Comparison of ENCODE assay signal across 8 cellular contexts in the genomic region with DNA sequence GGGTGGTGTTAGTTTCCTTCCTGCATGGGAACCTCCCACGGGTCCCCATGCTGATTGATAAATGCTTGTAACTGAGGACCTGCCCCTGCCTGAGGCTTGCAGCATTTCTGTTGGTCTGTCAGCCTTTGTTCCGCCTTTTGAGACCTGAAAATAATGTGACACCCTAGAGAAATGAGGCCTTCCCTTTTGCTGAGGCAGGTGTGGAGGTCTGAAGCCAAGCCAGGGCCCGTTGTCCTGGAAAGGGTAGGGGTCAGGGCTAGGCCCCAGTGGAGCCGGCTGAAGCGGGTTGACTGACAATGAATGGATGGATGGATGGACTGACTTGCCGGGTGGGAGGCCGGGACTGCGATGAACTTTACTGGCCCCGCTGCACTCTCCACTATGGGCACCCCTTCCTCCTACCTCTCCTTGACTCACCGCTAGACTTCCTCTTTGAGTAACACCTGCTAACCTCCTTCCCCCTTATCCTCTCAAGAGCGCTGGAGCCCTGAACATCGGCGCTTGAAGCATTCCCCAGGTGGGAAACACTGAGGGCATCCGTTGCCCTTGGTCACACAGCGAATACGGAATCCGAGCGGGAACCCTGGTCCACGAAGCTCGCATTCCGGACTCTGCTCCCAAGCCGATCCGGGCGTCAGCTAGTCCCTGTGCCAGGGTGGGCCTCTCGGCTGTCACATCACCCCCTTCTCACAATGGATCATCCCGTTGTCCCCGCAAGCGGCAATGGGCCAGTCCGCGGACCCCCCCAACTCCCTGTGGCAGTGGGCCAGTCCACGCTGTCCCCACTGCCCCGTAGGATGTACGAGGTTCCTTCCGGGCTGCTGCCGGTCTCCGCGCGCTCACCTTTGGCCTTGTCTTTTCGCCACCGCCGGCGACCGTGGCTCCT. TPM values are rescaled to one million over a fixed set of nuclear protein-coding genes. Genes with fewer than 3 reads are reported as not detected.
DNase-seq lines count a peak whose midpoint lies in the region; ATAC-seq lines count a peak whose summit lies in the region.

No MANE protein-coding gene starts in this region.

- DNase-seq in COLO668 (lab: John Stamatoyannopoulos, UW; ENCODE audit: unreplicated experiment) (peak; percentile 63), dermis microvascular lymphatic vessel endothelial cell (ENCODE audit: low read depth in 2 of 2) (peak; percentile 30 to 50), lung microvascular endothelial cell (ENCODE audit: low read depth in 2 of 2) (peak; percentile 54 to 81), foreskin melanocyte (no peak)
- peak; percentile 45 for DNase-seq in activated CD4-positive, CD25-positive, alpha-beta regulatory T cell treated with anti-CD3 and anti-CD28 coated beads, Interleukin-2, amount 50 U/mL, for 72 hours
- DNase-seq in stimulated activated CD8-positive, alpha-beta memory T cell treated with anti-CD3 and anti-CD28 coated beads, Interleukin-4, amount 100 ng/mL, for 1 hour (ENCODE audit: low read depth in 2 of 2, low spot score in 1 of 2), result peak; percentile 14 to 17

- peak overlapping the region; percentile 96 to 100 (median 98) for H3K4me3 Mint-ChIP-seq in IgD-negative memory B cell

- no peaks in the 10 kb centered on the region for H3K36me3 Mint-ChIP-seq in IgD-negative memory B cell

- H3K27me3 Mint-ChIP-seq in IgD-negative memory B cell, result no peaks in the 10 kb centered on the region

- ATAC-seq in GM21515 (IDR thresholded peaks at IDR 0.05; ENCODE audit: unreplicated experiment), result peak; percentile 30

- peak overlapping the region; percentile 81 to 96 (median 93) for H3K27ac Mint-ChIP-seq in IgD-negative memory B cell

- no peaks in the 10 kb centered on the region for H3K9me3 Mint-ChIP-seq in IgD-negative memory B cell

- peaks cover 20 to 36% (median 28%) of the 10 kb centered on the region in 3 donors for H3K4me1 Mint-ChIP-seq in IgD-negative memory B cell

RNA-seq across cellular contexts. Expression of a gene that starts 4.4 kb away (rescaled TPM):
- polyA plus RNA-seq in IgD-negative memory B cell, result 15.0 TPM
- total RNA-seq in dermis microvascular lymphatic vessel endothelial cell (5.0 and 6.3 TPM in 2 replicates), lung microvascular endothelial cell (2.6 and 3.9 TPM in 2 replicates)

RNA-seq across cellular contexts. Expression of a gene that starts 19.9 kb away (rescaled TPM):
- 0.25 TPM for polyA plus RNA-seq in IgD-negative memory B cell
- not detected in 2 replicates for total RNA-seq in dermis microvascular lymphatic vessel endothelial cell
- total RNA-seq in lung microvascular endothelial cell, result not detected in 2 replicates

RNA-seq across cellular contexts. Expression of a gene that starts 32.7 kb away (rescaled TPM):
- 42.5 TPM for polyA plus RNA-seq in IgD-negative memory B cell
- total RNA-seq in dermis microvascular lymphatic vessel endothelial cell, result 0.13 TPM in 1 of 2 replicates, not detected in the other
- total RNA-seq in lung microvascular endothelial cell, result not detected in 2 replicates
